Comparison of ENCODE assay signal across 2 cellular contexts in the genomic region with DNA sequence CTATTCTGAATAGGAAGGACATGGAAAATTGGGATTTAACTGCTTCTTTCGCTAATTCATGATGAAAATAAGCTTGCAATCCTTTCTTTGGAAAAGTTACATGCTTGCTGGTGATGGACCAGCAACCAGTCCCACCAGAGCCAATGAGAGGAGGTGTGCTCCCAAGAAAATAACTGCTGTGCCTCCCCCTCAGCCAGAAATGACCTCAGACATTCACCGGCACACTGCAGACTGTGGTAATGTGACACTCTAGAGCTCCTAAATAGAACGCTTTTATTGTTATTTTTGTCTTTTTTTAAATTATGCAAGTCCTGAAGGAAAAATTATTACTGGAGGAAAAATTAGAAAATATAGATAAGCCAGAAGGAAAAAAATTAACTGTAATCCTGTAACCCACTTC.
TF ChIP-seq lines count a peak whose summit lies in the region.

No MANE protein-coding gene starts in this region.

TF ChIP-seq in SK-N-SH, 30 proteins besides CTCF, POLR2A, EP300 and RAD21 (continued from another document):
- TF ChIP-seq, protein P1, sequence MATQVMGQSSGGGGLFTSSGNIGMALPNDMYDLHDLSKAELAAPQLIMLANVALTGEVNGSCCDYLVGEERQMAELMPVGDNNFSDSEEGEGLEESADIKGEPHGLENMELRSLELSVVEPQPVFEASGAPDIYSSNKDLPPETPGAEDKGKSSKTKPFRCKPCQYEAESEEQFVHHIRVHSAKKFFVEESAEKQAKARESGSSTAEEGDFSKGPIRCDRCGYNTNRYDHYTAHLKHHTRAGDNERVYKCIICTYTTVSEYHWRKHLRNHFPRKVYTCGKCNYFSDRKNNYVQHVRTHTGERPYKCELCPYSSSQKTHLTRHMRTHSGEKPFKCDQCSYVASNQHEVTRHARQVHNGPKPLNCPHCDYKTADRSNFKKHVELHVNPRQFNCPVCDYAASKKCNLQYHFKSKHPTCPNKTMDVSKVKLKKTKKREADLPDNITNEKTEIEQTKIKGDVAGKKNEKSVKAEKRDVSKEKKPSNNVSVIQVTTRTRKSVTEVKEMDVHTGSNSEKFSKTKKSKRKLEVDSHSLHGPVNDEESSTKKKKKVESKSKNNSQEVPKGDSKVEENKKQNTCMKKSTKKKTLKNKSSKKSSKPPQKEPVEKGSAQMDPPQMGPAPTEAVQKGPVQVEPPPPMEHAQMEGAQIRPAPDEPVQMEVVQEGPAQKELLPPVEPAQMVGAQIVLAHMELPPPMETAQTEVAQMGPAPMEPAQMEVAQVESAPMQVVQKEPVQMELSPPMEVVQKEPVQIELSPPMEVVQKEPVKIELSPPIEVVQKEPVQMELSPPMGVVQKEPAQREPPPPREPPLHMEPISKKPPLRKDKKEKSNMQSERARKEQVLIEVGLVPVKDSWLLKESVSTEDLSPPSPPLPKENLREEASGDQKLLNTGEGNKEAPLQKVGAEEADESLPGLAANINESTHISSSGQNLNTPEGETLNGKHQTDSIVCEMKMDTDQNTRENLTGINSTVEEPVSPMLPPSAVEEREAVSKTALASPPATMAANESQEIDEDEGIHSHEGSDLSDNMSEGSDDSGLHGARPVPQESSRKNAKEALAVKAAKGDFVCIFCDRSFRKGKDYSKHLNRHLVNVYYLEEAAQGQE (IDR thresholded peaks at IDR 0.05; ENCODE audit: low read depth, low read length): no peak

TF ChIP-seq in SK-N-SH treated with all-trans-retinoic acid at 6 μM for 48 hours, 23 proteins besides CTCF, POLR2A, EP300 and RAD21 (continued from another document):
- TF ChIP-seq, protein P2, sequence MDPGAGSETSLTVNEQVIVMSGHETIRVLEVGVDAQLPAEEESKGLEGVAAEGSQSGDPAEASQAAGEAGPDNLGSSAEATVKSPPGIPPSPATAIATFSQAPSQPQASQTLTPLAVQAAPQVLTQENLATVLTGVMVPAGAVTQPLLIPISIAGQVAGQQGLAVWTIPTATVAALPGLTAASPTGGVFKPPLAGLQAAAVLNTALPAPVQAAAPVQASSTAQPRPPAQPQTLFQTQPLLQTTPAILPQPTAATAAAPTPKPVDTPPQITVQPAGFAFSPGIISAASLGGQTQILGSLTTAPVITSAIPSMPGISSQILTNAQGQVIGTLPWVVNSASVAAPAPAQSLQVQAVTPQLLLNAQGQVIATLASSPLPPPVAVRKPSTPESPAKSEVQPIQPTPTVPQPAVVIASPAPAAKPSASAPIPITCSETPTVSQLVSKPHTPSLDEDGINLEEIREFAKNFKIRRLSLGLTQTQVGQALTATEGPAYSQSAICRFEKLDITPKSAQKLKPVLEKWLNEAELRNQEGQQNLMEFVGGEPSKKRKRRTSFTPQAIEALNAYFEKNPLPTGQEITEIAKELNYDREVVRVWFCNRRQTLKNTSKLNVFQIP (CRISPR knock-in tag; IDR thresholded peaks at IDR 0.05; ENCODE audit: borderline replicate concordance, low read depth): no peak
- TF ChIP-seq ZFP3 (CRISPR knock-in tag; IDR thresholded peaks at IDR 0.05) (no peak), ZC3H10 (CRISPR knock-in tag; IDR thresholded peaks at IDR 0.05) (no peak), TCF4 (CRISPR knock-in tag; IDR thresholded peaks at IDR 0.05; ENCODE audit: borderline replicate concordance) (no peak)
TF ChIP-seq in SK-N-SH treated with all-trans-retinoic acid at 6 μM for 48 hours: peak in this region for 0.
